ENCODE assay signal across 8 cellular contexts in genomic region chr12:68746572-68747180, GRCh38. TPM values are rescaled to one million over a fixed set of nuclear protein-coding genes. Genes with fewer than 3 reads are reported as not detected.
DNase-seq lines count a peak whose midpoint lies in the region; ATAC-seq, FAIRE-seq and TF ChIP-seq lines count a peak whose summit lies in the region.

No MANE protein-coding gene starts in this region.

- H3K14ac ChIP-seq in H1 (ENCODE audit: insufficient read length): no peak overlapping the region

- TF ChIP-seq RAD21 in H1 (IDR thresholded peaks at IDR 0.05 in 1 of 2, conservative IDR thresholded peaks at IDR 0.05 in 1 of 2; ENCODE audit: low read depth in 2 of 2, low read length in 2 of 2): no peak

- H3K23ac ChIP-seq in H1 (ENCODE audit: insufficient read length): no peak overlapping the region

- H3K27ac ChIP-seq in H1 (ENCODE audit: low read depth, low read length) (0 out of 2 replicates have a peak overlapping the region, but pooled peaks have one; percentile 28), lung (ENCODE audit: low read depth in 1 of 2, low read length in 1 of 2) (peak overlapping the region; percentile 66 to 87)

- H3K4me2 ChIP-seq in H1 (ENCODE audit: insufficient read depth in 1 of 2, low read depth in 2 of 2, low read length in 2 of 2): peak overlapping the region; percentile 78 to 90

- TF ChIP-seq EP300 in H1 (IDR thresholded peaks at IDR 0.05; ENCODE audit: borderline replicate concordance in 1 of 2, low read depth in 2 of 2, low read length in 2 of 2): no peak

- peak overlapping the region; percentile 68 to 86 (median 84) for H3K9ac ChIP-seq in H1 (replicated peaks in 1 of 4; ENCODE audit: extremely low read depth in 1 of 4, low read depth in 3 of 4, low read length in 3 of 4)

- H3K27me3 Mint-ChIP-seq in activated CD4-positive, alpha-beta memory T cell treated with anti-CD3 and anti-CD28 coated beads for 36 hours: no peaks in the 10 kb centered on the region

- H2BK15ac ChIP-seq in H1 (ENCODE audit: low read length): 0 out of 2 replicates have a peak overlapping the region, but pooled peaks have one; percentile 19

- H3K36me3 ChIP-seq in H1 (ENCODE audit: control insufficient read depth in 2 of 4, insufficient read depth in 4 of 4, low read length in 3 of 4) (peaks cover 3 to 18% (median 5%) of the 10 kb centered on the region in 4 experiments; a peak in 6 of 8 replicates), lung (ENCODE audit: control insufficient read depth in 2 of 2, insufficient read depth in 2 of 2, low read length in 2 of 2) (peaks cover under 1 to 1% of the 10 kb centered on the region in 2 donors)

- POLR2A ChIA-PET in activated CD4-positive, alpha-beta memory T cell treated with anti-CD3 and anti-CD28 coated beads for 36 hours (lab: Charles Lee): interaction anchor here (0.6 to 2.8 kb wide), 4 partner anchors 61 to 372 kb away, joined by 3 to 20 read pairs (median 4); partner anchors contain the start of gene MDM2
- POLR2A ChIA-PET in H1 (lab: Charles Lee; ENCODE audit: partially characterized antibody): interaction anchor here (0.7 to 3.5 kb wide), 16 partner anchors 10 to 405 kb away, joined by 3 to 36 read pairs (median 3); partner anchors contain the start of gene MDM2

- H3K4ac ChIP-seq in H1 (replicated peaks; ENCODE audit: insufficient read length, low read depth, low read length): no peak overlapping the region

- no peak overlapping the region for H2AK5ac ChIP-seq in H1 (ENCODE audit: low read depth, low read length)

- CTCF ChIA-PET in activated CD4-positive, alpha-beta memory T cell treated with anti-CD3 and anti-CD28 coated beads for 36 hours (lab: Charles Lee): interaction anchor here (1.0 to 2.9 kb wide), 4 partner anchors 62 to 719 kb away, joined by 3 to 29 read pairs (median 4); partner anchors contain the start of gene MDM2
- CTCF ChIA-PET in H1 (lab: Charles Lee; ENCODE audit: partially characterized antibody): interaction anchor here (0.7 kb wide), 2 partner anchors 84 to 130 kb away, joined by 4 read pairs; no protein-coding TSS in a partner anchor

- H3K4me3 ChIP-seq in H1 (ENCODE audit: extremely low read depth in 1 of 4, insufficient read depth in 2 of 4, low read depth in 3 of 4, low read length in 4 of 4) (peak overlapping the region; percentile 79 to 91 (median 86)), lung (peak overlapping the region; percentile 73)

- H3K79me2 ChIP-seq in H1 (ENCODE audit: control insufficient read depth in 1 of 2, insufficient read depth in 2 of 2, low read length in 2 of 2): peaks cover 0 to 16% of the 10 kb centered on the region in 2 experiments; a peak in 2 of 4 replicates

- TF ChIP-seq POLR2A in H1 (IDR thresholded peaks at IDR 0.05; ENCODE audit: control extremely low read depth in 1 of 2, low read depth in 2 of 2, low read length in 2 of 2): peak in 1 of 2 experiments; percentile 66; a peak in 1 of 3 replicates

- peaks cover 3% of the 10 kb centered on the region; the same call in 1 of the 2 replicates for H3K79me1 ChIP-seq in H1 (ENCODE audit: low read depth, low read length)

- H3K9me3 ChIP-seq in H1 (ENCODE audit: insufficient read depth in 2 of 2, low read depth in 1 of 2, low read length in 1 of 2): no peaks in the 10 kb centered on the region
- H3K9me3 ChIP-seq in lung (ENCODE audit: control insufficient read depth in 2 of 2, insufficient read depth in 1 of 2, low read length in 1 of 2): no peaks in the 10 kb centered on the region

- H4K91ac ChIP-seq in H1 (replicated peaks; ENCODE audit: insufficient read length, low read length): no peak overlapping the region

- no peak overlapping the region for H4K5ac ChIP-seq in H1 (ENCODE audit: insufficient read length, low read depth, low read length)

- H3K18ac ChIP-seq in H1 (ENCODE audit: extremely low read depth, low read length): no peak overlapping the region

- intact Hi-C loops in activated CD4-positive, alpha-beta memory T cell treated with anti-CD3 and anti-CD28 coated beads for 36 hours (cut with micrococcal nuclease): loop anchor here (1.0 to 5.0 kb wide), 5 partner anchors 60 to 414 kb away; partner anchors contain the start of genes MDM1, NUP107 and RAP1B

- H2BK120ac ChIP-seq in H1 (replicated peaks; ENCODE audit: low read depth, low read length): no peak overlapping the region

- H3K27me3 ChIP-seq in H1 (replicated peaks in 1 of 4; ENCODE audit: control insufficient read depth in 3 of 4, extremely low read depth in 1 of 4, insufficient read depth in 3 of 4, low read length in 3 of 4) (no peaks in the 10 kb centered on the region), lung (ENCODE audit: control insufficient read depth, insufficient read depth) (no peaks in the 10 kb centered on the region)

- ATAC-seq in HG02970 (IDR thresholded peaks at IDR 0.05; ENCODE audit: low FRiP score, unreplicated experiment) (peak; percentile 20), lung (ENCODE audit: insufficient read depth, low FRiP score) (peak; percentile 44)

- peak overlapping the region; percentile 33; the same call in 1 of the 2 replicates for H2BK12ac ChIP-seq in H1 (ENCODE audit: low read depth, low read length)

- DNase-seq in activated gamma-delta T cell treated with Interleukin-2 at 50 U/mL for 16 hours: peak; percentile 9
- DNase-seq in activated gamma-delta T cell (lab: John Stamatoyannopoulos, UW): no peak
- peak; percentile 52 for DNase-seq in NCI-H2227 (lab: John Stamatoyannopoulos, UW; ENCODE audit: unreplicated experiment)
- peak; percentile 56 for DNase-seq in activated CD4-positive, alpha-beta memory T cell treated with anti-CD3 and anti-CD28 coated beads for 36 hours
- no peak for DNase-seq in H1 (ENCODE audit: low read depth in 1 of 2, low spot score in 2 of 2)
- DNase-seq in lung (ENCODE audit: low spot score): peak; percentile 56
- DNase-seq in stimulated activated CD8-positive, alpha-beta memory T cell treated with anti-CD3 and anti-CD28 coated beads, Interleukin-2, amount 100 ng/mL, for 48 hours (ENCODE audit: low read depth in 2 of 2): peak; percentile 12 to 17

- no peak overlapping the region for H2BK20ac ChIP-seq in H1 (ENCODE audit: low read length)

- H4K8ac ChIP-seq in H1 (ENCODE audit: extremely low read depth, insufficient read depth, low read length): 0 out of 2 replicates have a peak overlapping the region, but pooled peaks have one; percentile 90

- H3K36me3 Mint-ChIP-seq in activated CD4-positive, alpha-beta memory T cell treated with anti-CD3 and anti-CD28 coated beads for 36 hours: peaks cover 6% of the 10 kb centered on the region

- peak overlapping the region; percentile 92 for H3K4me3 Mint-ChIP-seq in activated CD4-positive, alpha-beta memory T cell treated with anti-CD3 and anti-CD28 coated beads for 36 hours

- 14% methylated on average over 15 of the region's 15 CpGs; no CpG with 5 or more reads in 1 of the 2 experiments for WGBS in H1 (ENCODE audit: extremely low coverage in 1 of 2, insufficient coverage in 1 of 2, insufficient read length in 1 of 2, insufficient replicate concordance in 2 of 2, low coverage in 1 of 2, low lambda C conversion rate in 2 of 2, missing lambda C conversion rate in 1 of 2), 2 experiments
- WGBS in lung, 2 donors: 5 to 8% methylated on average over 15 of the region's 15 CpGs

- H2BK5ac ChIP-seq in H1 (ENCODE audit: low read depth, low read length): peak overlapping the region; percentile 76; the same call in 1 of the 2 replicates

- H3K27ac Mint-ChIP-seq in activated CD4-positive, alpha-beta memory T cell treated with anti-CD3 and anti-CD28 coated beads for 36 hours: peak overlapping the region; percentile 64

- no peaks in the 10 kb centered on the region for H4K20me1 ChIP-seq in H1 (replicated peaks in 1 of 2; ENCODE audit: control insufficient read depth in 1 of 2, insufficient read depth in 2 of 2, low read length in 2 of 2)

- peaks cover 23% of the 10 kb centered on the region for H3K4me1 Mint-ChIP-seq in activated CD4-positive, alpha-beta memory T cell treated with anti-CD3 and anti-CD28 coated beads for 36 hours (ENCODE audit: low read depth)

- peaks cover 8% of the 10 kb centered on the region for H3K23me2 ChIP-seq in H1 (ENCODE audit: low read depth, low read length)

- H3K4me1 ChIP-seq in H1 (replicated peaks in 1 of 4; ENCODE audit: control insufficient read depth in 3 of 4, insufficient read depth in 4 of 4, low read length in 3 of 4) (no peaks in the 10 kb centered on the region; a peak in 2 of 7 replicates), lung (ENCODE audit: control insufficient read depth in 2 of 2, insufficient read depth in 2 of 2, low read length in 2 of 2) (no peaks in the 10 kb centered on the region)

- no peak for TF ChIP-seq CTCF in H1 (IDR thresholded peaks at IDR 0.05; ENCODE audit: control extremely low read depth in 1 of 3, insufficient read depth in 1 of 3, low read depth in 1 of 3, low read length in 3 of 3)
- TF ChIP-seq CTCF in lung (IDR thresholded peaks at IDR 0.05; ENCODE audit: control extremely low read depth, extremely low read depth): no peak

- H3K56ac ChIP-seq in H1 (replicated peaks; ENCODE audit: insufficient read length, low read depth, low read length): no peak overlapping the region

- H3K9me3 Mint-ChIP-seq in activated CD4-positive, alpha-beta memory T cell treated with anti-CD3 and anti-CD28 coated beads for 36 hours: no peaks in the 10 kb centered on the region

- no peak for FAIRE-seq in H1 (lab: Jason Lieb, UNC)

- peak overlapping the region; percentile 76 for H2AFZ ChIP-seq in H1 (ENCODE audit: low read length)

RNA-seq across cellular contexts. Expression of gene SLC35E3, which starts 0.7 kb away (rescaled TPM):
- total RNA-seq in activated CD4-positive, alpha-beta memory T cell treated with anti-CD3 and anti-CD28 coated beads for 36 hours: 1 to 10 TPM; 4.1 to 5.3 TPM
- 10.0 and 12.9 TPM in 2 replicates for total RNA-seq in H1 (2021; fragmentation: NEBNext Ultra II Directional; extraction: Animal tissue kit (Norgen Biotek cat#: 25700))
- polyA plus RNA-seq in H1 (2011; rRNA removed) (9.7 and 10.9 TPM in 2 replicates), lung (1 to 10 TPM; 4.0 to 9.0 TPM)
- 6.7 TPM for polyA plus RNA-seq in H1 (2011; cell fraction: cytosol; rRNA removed)
- 4.9 TPM for polyA plus RNA-seq in H1 (2011; cell fraction: nucleus; rRNA removed)
- polyA plus RNA-seq in H1 (2012, experiment 1 of 2): 9.3 to 11.3 TPM (median 10.8 TPM) in 4 replicates
- 1.8 TPM for polyA plus RNA-seq in H1 (2012, experiment 2 of 2)
- polyA plus RNA-seq in H1 (2013, experiment 1 of 2): 9.0 TPM
- polyA plus RNA-seq in H1 (2013, experiment 2 of 2): 10.2 TPM
- polyA minus RNA-seq in H1 (2011; rRNA and poly(A)+ RNA removed): 4.6 and 10.4 TPM in 2 replicates
- polyA minus RNA-seq in H1 (2011; cell fraction: cytosol; rRNA and poly(A)+ RNA removed): 8.2 TPM
- polyA minus RNA-seq in H1 (2011; cell fraction: nucleus; rRNA and poly(A)+ RNA removed): 2.9 TPM
- total RNA-seq in lung: 10 to 100 TPM in 1 of 2 donors, 1 to 10 TPM in 1; 9.0 to 14.4 TPM

RNA-seq across cellular contexts. Expression of gene NUP107, which starts 59.9 kb away (rescaled TPM):
- 100 to 1,000 TPM; 128 TPM for total RNA-seq in activated CD4-positive, alpha-beta memory T cell treated with anti-CD3 and anti-CD28 coated beads for 36 hours
- total RNA-seq in H1 (2021; fragmentation: NEBNext Ultra II Directional; extraction: Animal tissue kit (Norgen Biotek cat#: 25700)): 139 and 141 TPM in 2 replicates
- polyA plus RNA-seq in H1 (2011; rRNA removed) (32.0 and 46.1 TPM in 2 replicates), lung (10 to 100 TPM; 18.4 to 18.9 TPM)
- 75.2 TPM for polyA plus RNA-seq in H1 (2011; cell fraction: cytosol; rRNA removed)
- 34.4 TPM for polyA plus RNA-seq in H1 (2011; cell fraction: nucleus; rRNA removed)
- polyA plus RNA-seq in H1 (2012, experiment 1 of 2): 78.0 to 149 TPM (median 100 TPM) in 4 replicates
- 4.5 TPM for polyA plus RNA-seq in H1 (2012, experiment 2 of 2)
- 88.8 TPM for polyA plus RNA-seq in H1 (2013, experiment 1 of 2)
- 82.4 TPM for polyA plus RNA-seq in H1 (2013, experiment 2 of 2)
- 98.6 and 138 TPM in 2 replicates for polyA minus RNA-seq in H1 (2011; rRNA and poly(A)+ RNA removed)
- 66.8 TPM for polyA minus RNA-seq in H1 (2011; cell fraction: cytosol; rRNA and poly(A)+ RNA removed)
- 87.1 TPM for polyA minus RNA-seq in H1 (2011; cell fraction: nucleus; rRNA and poly(A)+ RNA removed)
- 10 to 100 TPM; 33.9 to 74.7 TPM for total RNA-seq in lung

Comparison
In these comparisons a context has a peak if more than half of its experiments do, and no peak if none do; other contexts are left out.
1. DNase-seq: peak in activated gamma-delta T cell treated with Interleukin-2 at 50 U/mL for 16 hours (single experiment), NCI-H2227 (single experiment), activated CD4-positive, alpha-beta memory T cell treated with anti-CD3 and anti-CD28 coated beads for 36 hours (single experiment), lung (single experiment) and stimulated activated CD8-positive, alpha-beta memory T cell treated with anti-CD3 and anti-CD28 coated beads, Interleukin-2, amount 100 ng/mL, for 48 hours (2 of 2); none in activated gamma-delta T cell (single experiment) and H1 (0 of 2).